ENCODE assay signal across 2 cellular contexts in the genomic region with DNA sequence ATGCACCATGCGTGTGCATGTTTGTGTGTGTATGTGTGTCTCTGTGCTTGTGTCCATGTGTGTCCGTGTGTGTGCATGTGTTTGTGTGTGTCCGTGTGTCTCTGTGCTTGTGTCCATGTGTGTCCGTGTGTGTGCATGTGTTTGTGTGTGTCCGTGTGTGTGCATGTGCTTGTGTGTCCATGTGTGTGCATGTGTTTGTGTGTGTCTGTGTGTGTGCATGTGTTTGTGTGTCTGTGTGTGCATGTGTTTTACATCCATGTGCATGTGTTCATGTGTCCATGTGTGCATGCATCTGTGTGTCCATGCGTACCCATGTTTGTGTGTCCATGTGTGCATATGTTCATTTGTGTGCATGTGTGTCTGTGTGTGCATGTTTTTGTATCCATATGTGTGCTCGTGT.
A peak's percentile ranks its signal among the peaks of the same experiment; 100 is the strongest.
TF ChIP-seq lines count a peak whose summit lies in the region.

No MANE protein-coding gene starts in this region.

TF ChIP-seq in HEK293, 187 proteins besides CTCF, POLR2A, EP300 and RAD21:
- TF ChIP-seq, protein P1, sequence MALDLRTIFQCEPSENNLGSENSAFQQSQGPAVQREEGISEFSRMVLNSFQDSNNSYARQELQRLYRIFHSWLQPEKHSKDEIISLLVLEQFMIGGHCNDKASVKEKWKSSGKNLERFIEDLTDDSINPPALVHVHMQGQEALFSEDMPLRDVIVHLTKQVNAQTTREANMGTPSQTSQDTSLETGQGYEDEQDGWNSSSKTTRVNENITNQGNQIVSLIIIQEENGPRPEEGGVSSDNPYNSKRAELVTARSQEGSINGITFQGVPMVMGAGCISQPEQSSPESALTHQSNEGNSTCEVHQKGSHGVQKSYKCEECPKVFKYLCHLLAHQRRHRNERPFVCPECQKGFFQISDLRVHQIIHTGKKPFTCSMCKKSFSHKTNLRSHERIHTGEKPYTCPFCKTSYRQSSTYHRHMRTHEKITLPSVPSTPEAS (tag by site-specific recombination; IDR thresholded peaks at IDR 0.05): peak; percentile 90
- TF ChIP-seq ZBTB48 (tag by site-specific recombination; IDR thresholded peaks at IDR 0.05): no peak
TF ChIP-seq in HEK293: peak in this region for 1.

TF ChIP-seq in K562, 482 proteins besides CTCF, POLR2A, EP300 and RAD21:
- TF ChIP-seq TAF9B (IDR thresholded peaks at IDR 0.05; ENCODE audit: partially characterized antibody) (no peak), E2F3 (CRISPR knock-in tag; IDR thresholded peaks at IDR 0.05) (no peak), SMAD2 (IDR thresholded peaks at IDR 0.05; ENCODE audit: low read depth, low read length) (no peak), KDM1A (IDR thresholded peaks at IDR 0.05) (peak in 1 of 2 experiments; percentile 18; a peak in 1 of 4 replicates), PHTF2 (CRISPR knock-in tag; IDR thresholded peaks at IDR 0.05) (no peak), KHSRP (IDR thresholded peaks at IDR 0.05) (no peak), NR2C2 (CRISPR knock-in tag; IDR thresholded peaks at IDR 0.05) (no peak), NR2C2 (tag; IDR thresholded peaks at IDR 0.05) (no peak)
- TF ChIP-seq, protein P2, sequence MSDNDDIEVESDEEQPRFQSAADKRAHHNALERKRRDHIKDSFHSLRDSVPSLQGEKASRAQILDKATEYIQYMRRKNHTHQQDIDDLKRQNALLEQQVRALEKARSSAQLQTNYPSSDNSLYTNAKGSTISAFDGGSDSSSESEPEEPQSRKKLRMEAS (CRISPR knock-in tag; IDR thresholded peaks at IDR 0.05): 0 out of 2 replicates have a peak, but pooled peaks have one; percentile 22
